In genomic region chr1:69540052-69540451, GRCh38 we compare ENCODE assay signal across 1 cellular context.
TF ChIP-seq lines count a peak whose summit lies in the region.

No MANE protein-coding gene starts in this region.

TF ChIP-seq in K562, 482 proteins besides CTCF, POLR2A, EP300 and RAD21 (continued from another document and continues in another):
- TF ChIP-seq, protein P1, sequence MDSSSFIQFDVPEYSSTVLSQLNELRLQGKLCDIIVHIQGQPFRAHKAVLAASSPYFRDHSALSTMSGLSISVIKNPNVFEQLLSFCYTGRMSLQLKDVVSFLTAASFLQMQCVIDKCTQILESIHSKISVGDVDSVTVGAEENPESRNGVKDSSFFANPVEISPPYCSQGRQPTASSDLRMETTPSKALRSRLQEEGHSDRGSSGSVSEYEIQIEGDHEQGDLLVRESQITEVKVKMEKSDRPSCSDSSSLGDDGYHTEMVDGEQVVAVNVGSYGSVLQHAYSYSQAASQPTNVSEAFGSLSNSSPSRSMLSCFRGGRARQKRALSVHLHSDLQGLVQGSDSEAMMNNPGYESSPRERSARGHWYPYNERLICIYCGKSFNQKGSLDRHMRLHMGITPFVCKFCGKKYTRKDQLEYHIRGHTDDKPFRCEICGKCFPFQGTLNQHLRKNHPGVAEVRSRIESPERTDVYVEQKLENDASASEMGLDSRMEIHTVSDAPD (CRISPR knock-in tag; IDR thresholded peaks at IDR 0.05), result no peak
- no peak for TF ChIP-seq MTA1 (IDR thresholded peaks at IDR 0.05; ENCODE audit: borderline replicate concordance)
- peak; percentile 72; the same call in 1 of the 2 replicates for TF ChIP-seq CREB1 (IDR thresholded peaks at IDR 0.05)
- no peak for TF ChIP-seq CREB1 (CRISPR knock-in tag; IDR thresholded peaks at IDR 0.05)
- TF ChIP-seq SIN3B (IDR thresholded peaks at IDR 0.05; ENCODE audit: low read depth), result no peak
- TF ChIP-seq ZNF785 (CRISPR knock-in tag; IDR thresholded peaks at IDR 0.05), result no peak
- TF ChIP-seq NFXL1 (CRISPR knock-in tag; IDR thresholded peaks at IDR 0.05), result no peak
- no peak for TF ChIP-seq ZC3H8 (IDR thresholded peaks at IDR 0.05)
- TF ChIP-seq KLF1 (tag; IDR thresholded peaks at IDR 0.05), result no peak
- TF ChIP-seq CXXC5 (CRISPR knock-in tag; IDR thresholded peaks at IDR 0.05), result peak; percentile 64
- no peak for TF ChIP-seq ZHX1 (conservative IDR thresholded peaks at IDR 0.05; ENCODE audit: low read length)
- TF ChIP-seq SMARCA5 (IDR thresholded peaks at IDR 0.05), result no peak
- TF ChIP-seq SP2 (IDR thresholded peaks at IDR 0.05; ENCODE audit: extremely low read depth, low read depth, low read length, poor library complexity, severe bottlenecking), result no peak
- no peak for TF ChIP-seq NKRF (IDR thresholded peaks at IDR 0.05; ENCODE audit: borderline replicate concordance)
- no peak for TF ChIP-seq ADNP (tag; IDR thresholded peaks at IDR 0.05)
- TF ChIP-seq ZFP91 (CRISPR knock-in tag; IDR thresholded peaks at IDR 0.05), result no peak
- TF ChIP-seq GABPB1 (CRISPR knock-in tag; IDR thresholded peaks at IDR 0.05), result no peak
- TF ChIP-seq, protein P2, sequence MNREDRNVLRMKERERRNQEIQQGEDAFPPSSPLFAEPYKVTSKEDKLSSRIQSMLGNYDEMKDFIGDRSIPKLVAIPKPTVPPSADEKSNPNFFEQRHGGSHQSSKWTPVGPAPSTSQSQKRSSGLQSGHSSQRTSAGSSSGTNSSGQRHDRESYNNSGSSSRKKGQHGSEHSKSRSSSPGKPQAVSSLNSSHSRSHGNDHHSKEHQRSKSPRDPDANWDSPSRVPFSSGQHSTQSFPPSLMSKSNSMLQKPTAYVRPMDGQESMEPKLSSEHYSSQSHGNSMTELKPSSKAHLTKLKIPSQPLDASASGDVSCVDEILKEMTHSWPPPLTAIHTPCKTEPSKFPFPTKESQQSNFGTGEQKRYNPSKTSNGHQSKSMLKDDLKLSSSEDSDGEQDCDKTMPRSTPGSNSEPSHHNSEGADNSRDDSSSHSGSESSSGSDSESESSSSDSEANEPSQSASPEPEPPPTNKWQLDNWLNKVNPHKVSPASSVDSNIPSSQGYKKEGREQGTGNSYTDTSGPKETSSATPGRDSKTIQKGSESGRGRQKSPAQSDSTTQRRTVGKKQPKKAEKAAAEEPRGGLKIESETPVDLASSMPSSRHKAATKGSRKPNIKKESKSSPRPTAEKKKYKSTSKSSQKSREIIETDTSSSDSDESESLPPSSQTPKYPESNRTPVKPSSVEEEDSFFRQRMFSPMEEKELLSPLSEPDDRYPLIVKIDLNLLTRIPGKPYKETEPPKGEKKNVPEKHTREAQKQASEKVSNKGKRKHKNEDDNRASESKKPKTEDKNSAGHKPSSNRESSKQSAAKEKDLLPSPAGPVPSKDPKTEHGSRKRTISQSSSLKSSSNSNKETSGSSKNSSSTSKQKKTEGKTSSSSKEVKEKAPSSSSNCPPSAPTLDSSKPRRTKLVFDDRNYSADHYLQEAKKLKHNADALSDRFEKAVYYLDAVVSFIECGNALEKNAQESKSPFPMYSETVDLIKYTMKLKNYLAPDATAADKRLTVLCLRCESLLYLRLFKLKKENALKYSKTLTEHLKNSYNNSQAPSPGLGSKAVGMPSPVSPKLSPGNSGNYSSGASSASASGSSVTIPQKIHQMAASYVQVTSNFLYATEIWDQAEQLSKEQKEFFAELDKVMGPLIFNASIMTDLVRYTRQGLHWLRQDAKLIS (CRISPR knock-in tag; IDR thresholded peaks at IDR 0.05), result no peak
- TF ChIP-seq E4F1 (CRISPR knock-in tag; IDR thresholded peaks at IDR 0.05; ENCODE audit: borderline replicate concordance), result no peak
- no peak for TF ChIP-seq ZNF232 (CRISPR knock-in tag; IDR thresholded peaks at IDR 0.05)
- peak; percentile 34; the same call in 1 of the 2 replicates for TF ChIP-seq CUX1 (CRISPR knock-in tag; IDR thresholded peaks at IDR 0.05)
- no peak for TF ChIP-seq PHF8 (IDR thresholded peaks at IDR 0.05; ENCODE audit: borderline replicate concordance, low read length)
- TF ChIP-seq E2F1 (CRISPR knock-in tag; IDR thresholded peaks at IDR 0.05), result no peak
- TF ChIP-seq STAT5B (CRISPR knock-in tag; IDR thresholded peaks at IDR 0.05), result no peak
- TF ChIP-seq NR4A1 (CRISPR knock-in tag; IDR thresholded peaks at IDR 0.05), result no peak
- no peak for TF ChIP-seq NR4A1 (tag; IDR thresholded peaks at IDR 0.05)
- TF ChIP-seq PHB (CRISPR knock-in tag; IDR thresholded peaks at IDR 0.05), result no peak
- no peak for TF ChIP-seq ETV6 (IDR thresholded peaks at IDR 0.05; ENCODE audit: borderline replicate concordance in 1 of 2, low read depth in 2 of 2, low read length in 1 of 2)
- no peak for TF ChIP-seq ETV6 (CRISPR knock-in tag; IDR thresholded peaks at IDR 0.05; ENCODE audit: borderline replicate concordance)
- TF ChIP-seq PCBP1 (IDR thresholded peaks at IDR 0.05; ENCODE audit: low read depth, low read length, poor library complexity, severe bottlenecking), result no peak
- no peak for TF ChIP-seq ZNF184 (CRISPR knock-in tag; IDR thresholded peaks at IDR 0.05)
- TF ChIP-seq NFYB (IDR thresholded peaks at IDR 0.05; ENCODE audit: extremely low read depth, insufficient read length), result no peak
- no peak for TF ChIP-seq XRCC3 (IDR thresholded peaks at IDR 0.05)
- TF ChIP-seq UBTF (IDR thresholded peaks at IDR 0.05; ENCODE audit: borderline replicate concordance in 1 of 2, low read depth in 2 of 2, low read length in 2 of 2), result no peak
- TF ChIP-seq EP400 (IDR thresholded peaks at IDR 0.05), result peak; percentile 16; the same call in 1 of the 2 replicates
- no peak for TF ChIP-seq RAD51 (IDR thresholded peaks at IDR 0.05; ENCODE audit: borderline replicate concordance, low read depth)
